ENCODE assay signal across 1 cellular context in the genomic region with DNA sequence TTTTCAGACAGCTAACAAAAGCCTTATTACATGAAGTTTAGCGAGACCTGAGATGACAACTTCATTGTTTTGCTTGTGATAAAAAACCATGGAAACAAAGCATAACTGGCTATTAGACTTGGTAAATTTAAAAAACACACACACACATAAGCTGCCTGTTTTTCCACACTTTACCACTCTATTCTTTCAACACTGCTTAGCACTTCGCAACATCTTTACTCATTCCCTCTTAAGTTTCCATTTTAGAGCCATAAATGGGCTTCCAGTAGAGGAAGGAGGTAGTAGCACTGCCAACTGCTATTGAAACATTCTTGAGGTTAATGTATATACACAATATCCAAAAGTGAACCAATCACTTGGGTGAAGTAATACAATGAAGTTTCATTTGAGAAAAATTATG.
TF ChIP-seq lines count a peak whose summit lies in the region.

No MANE protein-coding gene starts in this region.

TF ChIP-seq in WTC11, 78 proteins besides CTCF, POLR2A, EP300 and RAD21 (continued from another document):
- TF ChIP-seq STAT6 (CRISPR knock-in tag; conservative IDR thresholded peaks at IDR 0.05; ENCODE audit: low read depth) (no peak), ZNF396 (CRISPR knock-in tag; IDR thresholded peaks at IDR 0.05; ENCODE audit: borderline replicate concordance) (no peak), NFATC4 (CRISPR knock-in tag; IDR thresholded peaks at IDR 0.05) (no peak), ZNF671 (CRISPR knock-in tag; IDR thresholded peaks at IDR 0.05) (no peak)
TF ChIP-seq in WTC11: peak in this region for 0.
